In genomic region chr16:86984975-86985655, GRCh38 we compare ENCODE assay signal across 16 cellular contexts.
A peak's percentile ranks its signal among the peaks of the same experiment; 100 is the strongest.
DNase-seq lines count a peak whose midpoint lies in the region; ATAC-seq and TF ChIP-seq lines count a peak whose summit lies in the region.
"Had no signal": no experiment of that assay in that cellular context is flagged by ENCODE, and none has a peak within 500 bp of the region (broad histone marks: within the 10 kb centered on the region; RNA-seq: fewer than 3 reads in every experiment).

No MANE protein-coding gene starts in this region.

- no peak overlapping the region for H3K4me3 ChIP-seq in SK-N-SH (ENCODE audit: low read depth in 2 of 2, low read length in 1 of 2)
- no peak overlapping the region for H3K4me3 ChIP-seq in mammary epithelial cell (replicated peaks in 1 of 3; ENCODE audit: insufficient read depth in 1 of 3, low read depth in 2 of 3, low read length in 3 of 3)
- H3K4me3 ChIP-seq: lung had no signal

- H3K4me2 ChIP-seq in SK-N-SH: peak overlapping the region; percentile 23; the same call in 1 of the 2 replicates
- H3K4me2 ChIP-seq in mammary epithelial cell (ENCODE audit: insufficient read depth, low read depth, low read length): no peak overlapping the region

- H3K9me3 ChIP-seq in SK-N-SH (no peaks in the 10 kb centered on the region), mammary epithelial cell (replicated peaks; ENCODE audit: insufficient read depth, low read length) (no peaks in the 10 kb centered on the region)

- intact Hi-C loops in left cardiac atrium (cut with DNase I) (no loop called here), mammary epithelial cell (cut with micrococcal nuclease) (no loop called here)

- no TSS peak for BruUV-seq in mammary epithelial cell (replicated peaks; lab: Mats Ljungman, UMichigan)

- WGBS in SK-N-SH (ENCODE audit: low lambda C conversion rate): 19% methylated on average over 8 of the region's 14 CpGs
- 84% methylated on average over 14 of the region's 14 CpGs for WGBS in mammary epithelial cell (ENCODE audit: low coverage, missing lambda C conversion rate)

- no peak overlapping the region for H3K9ac ChIP-seq in SK-N-SH
- no peak overlapping the region for H3K9ac ChIP-seq in mammary epithelial cell (ENCODE audit: insufficient read depth, low read length)

- H3K36me3 ChIP-seq in SK-N-SH (replicated peaks in 1 of 2; ENCODE audit: control insufficient read depth in 1 of 2, insufficient read depth in 2 of 2, low read length in 1 of 2): no peaks in the 10 kb centered on the region
- no peaks in the 10 kb centered on the region for H3K36me3 ChIP-seq in mammary epithelial cell (ENCODE audit: insufficient read depth, low read length)

- no peaks in the 10 kb centered on the region for H3K9me2 ChIP-seq in SK-N-SH

- ATAC-seq in left cardiac atrium (peak; percentile 87 to 90), HG03571 (IDR thresholded peaks at IDR 0.05; ENCODE audit: unreplicated experiment) (no peak), GM19455 (IDR thresholded peaks at IDR 0.05; ENCODE audit: unreplicated experiment) (no peak)
- ATAC-seq: foreskin keratinocyte had no signal

- POLR2A ChIA-PET in SK-N-SH (lab: Yijun Ruan, JAX): no interaction called here

- no peak for TF ChIP-seq EP300 in SK-N-SH (IDR thresholded peaks at IDR 0.05; ENCODE audit: borderline replicate concordance in 1 of 2, low read depth in 1 of 2, low read length in 1 of 2)

- no peak for TF ChIP-seq RAD21 in SK-N-SH (IDR thresholded peaks at IDR 0.05; ENCODE audit: low read length)

- H3K79me2 ChIP-seq in SK-N-SH (ENCODE audit: insufficient read depth) (no peaks in the 10 kb centered on the region), mammary epithelial cell (ENCODE audit: insufficient read depth, low read length) (no peaks in the 10 kb centered on the region)

- no peak overlapping the region for H3K27ac ChIP-seq in SK-N-SH (ENCODE audit: low read depth in 2 of 2, low read length in 1 of 2)
- no peak overlapping the region for H3K27ac ChIP-seq in mammary epithelial cell (ENCODE audit: insufficient read depth, low read depth, low read length)
- H3K27ac ChIP-seq: foreskin keratinocyte had no signal

- DNase-seq in AG08396 (ENCODE audit: low spot score) (peak; percentile 57), SK-N-SH (no peak), left cardiac atrium (peak; percentile 55), myocyte (ENCODE audit: low read depth) (peak; percentile 74), mammary epithelial cell (no peak), RPMI8226 (no peak)
- DNase-seq: ACHN; CD4-positive, alpha-beta memory T cell; DMS79 treated with DMSO at 0.1 percent for 48 hours; foreskin keratinocyte; NCI-H1694 treated with DMSO at 0.1 percent for 48 hours; stimulated activated CD4-positive, alpha-beta T cell treated with anti-CD3 and anti-CD28 coated beads, Interleukin-15, amount 100 ng/mL, for 24 hours; stimulated activated naive CD4-positive, alpha-beta T cell had no signal

- H4K20me1 ChIP-seq in SK-N-SH (ENCODE audit: insufficient read depth) (no peaks in the 10 kb centered on the region), mammary epithelial cell (ENCODE audit: insufficient read depth, low read length) (no peaks in the 10 kb centered on the region)

- CTCF ChIA-PET in SK-N-SH (lab: Yijun Ruan, JAX): interaction anchor here (1.3 kb wide), 1 partner anchor 78 kb away, joined by 3 read pairs; no protein-coding TSS in a partner anchor
- CTCF ChIA-PET in mammary epithelial cell (lab: Charles Lee; ENCODE audit: low non-redundant PET): no interaction called here

- dilution Hi-C loops in mammary epithelial cell (cut with HindIII; ENCODE audit: low sequenced_read_pairs): no loop called here

- H2AFZ ChIP-seq in SK-N-SH (ENCODE audit: low read depth) (peak overlapping the region; percentile 60; the same call in 1 of the 2 replicates), mammary epithelial cell (ENCODE audit: low read depth, low read length) (no peak overlapping the region)

- H3K27me3 ChIP-seq in SK-N-SH (ENCODE audit: insufficient read depth): peaks cover 14% of the 10 kb centered on the region; the same call in 1 of the 2 replicates
- H3K27me3 ChIP-seq in mammary epithelial cell (ENCODE audit: insufficient read depth, low read length): peaks cover 2% of the 10 kb centered on the region
- H3K27me3 ChIP-seq: foreskin keratinocyte had no signal

- no peaks in the 10 kb centered on the region for H3F3A ChIP-seq in SK-N-SH (replicated peaks; ENCODE audit: insufficient read depth)

- in situ Hi-C loops in mammary epithelial cell (cut with MboI; ENCODE audit: low sequenced_read_pairs in 2 of 2): no loop called here

- no peak for TF ChIP-seq CTCF in SK-N-SH (IDR thresholded peaks at IDR 0.05)
- TF ChIP-seq CTCF in mammary epithelial cell (conservative IDR thresholded peaks at IDR 0.05 in 1 of 2, IDR thresholded peaks at IDR 0.05 in 1 of 2; ENCODE audit: extremely low read depth in 1 of 2, insufficient read depth in 1 of 2, low read depth in 1 of 2, low read length in 2 of 2): no peak

- no peaks in the 10 kb centered on the region; a peak in 1 of 4 replicates for H3K4me1 ChIP-seq in SK-N-SH (ENCODE audit: control insufficient read depth in 1 of 2, insufficient read depth in 2 of 2, low read depth in 1 of 2, low read length in 1 of 2)
- no peaks in the 10 kb centered on the region for H3K4me1 ChIP-seq in mammary epithelial cell (ENCODE audit: insufficient read depth, low read length)
- H3K4me1 ChIP-seq: foreskin keratinocyte had no signal

TF ChIP-seq in SK-N-SH, 30 proteins besides CTCF, POLR2A, EP300 and RAD21:
- no peak for TF ChIP-seq NRF1 (IDR thresholded peaks at IDR 0.05; ENCODE audit: low read depth, low read length)
- TF ChIP-seq, protein P1, sequence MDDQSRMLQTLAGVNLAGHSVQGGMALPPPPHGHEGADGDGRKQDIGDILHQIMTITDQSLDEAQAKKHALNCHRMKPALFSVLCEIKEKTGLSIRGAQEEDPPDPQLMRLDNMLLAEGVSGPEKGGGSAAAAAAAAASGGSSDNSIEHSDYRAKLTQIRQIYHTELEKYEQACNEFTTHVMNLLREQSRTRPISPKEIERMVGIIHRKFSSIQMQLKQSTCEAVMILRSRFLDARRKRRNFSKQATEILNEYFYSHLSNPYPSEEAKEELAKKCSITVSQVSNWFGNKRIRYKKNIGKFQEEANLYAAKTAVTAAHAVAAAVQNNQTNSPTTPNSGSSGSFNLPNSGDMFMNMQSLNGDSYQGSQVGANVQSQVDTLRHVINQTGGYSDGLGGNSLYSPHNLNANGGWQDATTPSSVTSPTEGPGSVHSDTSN (IDR thresholded peaks at IDR 0.05): peak; percentile 58
- TF ChIP-seq TCF12 (IDR thresholded peaks at IDR 0.05): peak; percentile 62
- peak; percentile 43; the same call in 1 of the 2 replicates for TF ChIP-seq MEF2A (IDR thresholded peaks at IDR 0.05; ENCODE audit: borderline replicate concordance, low read depth)

Comparison
In these comparisons a context has a peak if more than half of its experiments do, and no peak if none do; other contexts are left out.
1. DNase-seq: peak in AG08396 (single experiment), left cardiac atrium (single experiment) and myocyte (single experiment); none in SK-N-SH (single experiment), mammary epithelial cell (single experiment) and RPMI8226 (single experiment).
2. ATAC-seq: peak in left cardiac atrium (2 of 2); none in HG03571 (single experiment) and GM19455 (single experiment).